Comparison of ENCODE assay signal across 1 cellular context in the genomic region with DNA sequence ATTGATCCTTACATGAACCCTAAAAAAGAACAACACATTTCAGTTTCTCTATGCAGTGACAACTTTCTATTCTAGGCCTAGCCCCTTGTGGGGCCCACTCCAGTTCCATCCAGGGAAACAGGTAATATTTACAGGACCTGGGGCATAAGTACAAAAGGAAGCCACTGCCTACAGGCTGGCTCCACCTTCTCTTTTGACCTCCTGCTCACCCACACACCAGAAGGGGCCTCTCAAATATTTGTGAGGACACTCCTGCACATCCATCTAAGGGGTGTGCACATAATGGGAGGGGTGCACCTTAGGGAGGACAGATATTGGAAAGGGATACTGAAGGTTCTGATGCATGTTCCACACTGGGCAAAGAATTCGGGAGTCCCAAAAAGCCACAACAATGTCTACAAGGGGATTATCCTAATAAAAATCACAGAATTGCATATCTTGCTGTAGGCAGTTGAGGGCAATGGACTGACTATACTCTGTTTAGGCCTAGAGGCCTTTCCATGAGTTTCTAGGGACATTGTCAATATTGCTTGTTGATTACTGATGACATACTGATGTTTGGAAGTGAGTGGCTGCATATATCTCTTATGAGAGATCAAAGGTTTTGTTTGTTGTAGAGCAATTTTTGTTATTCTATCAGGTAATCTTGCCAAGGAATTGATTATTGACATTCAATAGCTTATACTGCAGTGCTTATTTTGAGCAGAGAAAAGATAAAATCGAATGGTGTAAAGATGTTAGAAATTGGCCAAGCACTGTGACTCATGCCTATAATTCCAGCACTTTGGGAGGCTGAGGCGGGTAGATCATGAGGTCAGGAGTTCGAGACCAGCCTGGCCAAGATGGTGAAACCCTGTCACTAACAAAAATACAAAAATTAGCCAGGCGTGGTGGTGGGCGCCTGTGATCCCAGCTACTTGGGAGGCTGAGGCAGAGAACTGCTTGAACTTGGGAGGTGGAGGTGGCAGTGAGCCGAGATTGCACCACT.
TF ChIP-seq lines count a peak whose summit lies in the region.

No MANE protein-coding gene starts in this region.

TF ChIP-seq in HepG2, 621 proteins besides CTCF, POLR2A, EP300 and RAD21 (continued from another document and continues in another):
- TF ChIP-seq, protein P1, sequence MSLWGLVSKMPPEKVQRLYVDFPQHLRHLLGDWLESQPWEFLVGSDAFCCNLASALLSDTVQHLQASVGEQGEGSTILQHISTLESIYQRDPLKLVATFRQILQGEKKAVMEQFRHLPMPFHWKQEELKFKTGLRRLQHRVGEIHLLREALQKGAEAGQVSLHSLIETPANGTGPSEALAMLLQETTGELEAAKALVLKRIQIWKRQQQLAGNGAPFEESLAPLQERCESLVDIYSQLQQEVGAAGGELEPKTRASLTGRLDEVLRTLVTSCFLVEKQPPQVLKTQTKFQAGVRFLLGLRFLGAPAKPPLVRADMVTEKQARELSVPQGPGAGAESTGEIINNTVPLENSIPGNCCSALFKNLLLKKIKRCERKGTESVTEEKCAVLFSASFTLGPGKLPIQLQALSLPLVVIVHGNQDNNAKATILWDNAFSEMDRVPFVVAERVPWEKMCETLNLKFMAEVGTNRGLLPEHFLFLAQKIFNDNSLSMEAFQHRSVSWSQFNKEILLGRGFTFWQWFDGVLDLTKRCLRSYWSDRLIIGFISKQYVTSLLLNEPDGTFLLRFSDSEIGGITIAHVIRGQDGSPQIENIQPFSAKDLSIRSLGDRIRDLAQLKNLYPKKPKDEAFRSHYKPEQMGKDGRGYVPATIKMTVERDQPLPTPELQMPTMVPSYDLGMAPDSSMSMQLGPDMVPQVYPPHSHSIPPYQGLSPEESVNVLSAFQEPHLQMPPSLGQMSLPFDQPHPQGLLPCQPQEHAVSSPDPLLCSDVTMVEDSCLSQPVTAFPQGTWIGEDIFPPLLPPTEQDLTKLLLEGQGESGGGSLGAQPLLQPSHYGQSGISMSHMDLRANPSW (CRISPR knock-in tag; IDR thresholded peaks at IDR 0.05; ENCODE audit: borderline replicate concordance), result no peak
- TF ChIP-seq KAT2B (IDR thresholded peaks at IDR 0.05; ENCODE audit: borderline replicate concordance, low read depth, low read length) (peak; percentile 94), HDAC2 (CRISPR knock-in tag; IDR thresholded peaks at IDR 0.05) (peak; percentile 90), SOX6 (IDR thresholded peaks at IDR 0.05) (no peak), SOX6 (CRISPR knock-in tag; IDR thresholded peaks at IDR 0.05) (peak; percentile 94), KMT2B (CRISPR knock-in tag; IDR thresholded peaks at IDR 0.05) (no peak), SAFB2 (CRISPR knock-in tag; IDR thresholded peaks at IDR 0.05; ENCODE audit: borderline replicate concordance, low read depth) (peak; percentile 13; the same call in 1 of the 2 replicates), ZNF569 (CRISPR knock-in tag; IDR thresholded peaks at IDR 0.05; ENCODE audit: borderline replicate concordance) (no peak; the same call in 1 of the 2 replicates), AGO2 (optimal IDR thresholded peaks at IDR 0.05; ENCODE audit: low read depth, low read length) (no peak), STAT5B (CRISPR knock-in tag; IDR thresholded peaks at IDR 0.05) (no peak), ZNF660 (CRISPR knock-in tag; IDR thresholded peaks at IDR 0.05; ENCODE audit: borderline replicate concordance, low read depth) (no peak), ZNF317 (CRISPR knock-in tag; IDR thresholded peaks at IDR 0.05) (no peak), ZNF143 (CRISPR knock-in tag; IDR thresholded peaks at IDR 0.05) (no peak), GZF1 (CRISPR knock-in tag; IDR thresholded peaks at IDR 0.05) (peak; percentile 49; the same call in 1 of the 2 replicates), ZNF3 (CRISPR knock-in tag; IDR thresholded peaks at IDR 0.05) (peak; percentile 93), ZNF788 (CRISPR knock-in tag; IDR thresholded peaks at IDR 0.05; ENCODE audit: borderline replicate concordance) (peak; percentile 65; the same call in 1 of the 2 replicates), RARG (CRISPR knock-in tag; IDR thresholded peaks at IDR 0.05; ENCODE audit: low read depth) (no peak), ZNF33B (CRISPR knock-in tag; IDR thresholded peaks at IDR 0.05) (no peak), HMG20A (CRISPR knock-in tag; IDR thresholded peaks at IDR 0.05; ENCODE audit: borderline replicate concordance) (peak; percentile 60), SP140L (CRISPR knock-in tag; IDR thresholded peaks at IDR 0.05; ENCODE audit: borderline replicate concordance) (peak; percentile 67; the same call in 1 of the 2 replicates), ZNF24 (IDR thresholded peaks at IDR 0.05) (no peak), ZNF720 (CRISPR knock-in tag; IDR thresholded peaks at IDR 0.05) (no peak), POLR2AphosphoS5 (IDR thresholded peaks at IDR 0.05; ENCODE audit: low read depth, low read length) (peak; percentile 52; the same call in 1 of the 2 replicates), ZBTB20 (CRISPR knock-in tag; IDR thresholded peaks at IDR 0.05; ENCODE audit: borderline replicate concordance, low read depth) (peak; percentile 92), TBX2 (CRISPR knock-in tag; IDR thresholded peaks at IDR 0.05; ENCODE audit: borderline replicate concordance) (peak; percentile 93), SIN3A (IDR thresholded peaks at IDR 0.05; ENCODE audit: borderline replicate concordance, low read depth, low read length) (0 out of 2 replicates have a peak, but pooled peaks have one; percentile 59), ZNF567 (CRISPR knock-in tag; IDR thresholded peaks at IDR 0.05; ENCODE audit: borderline replicate concordance) (0 out of 2 replicates have a peak, but pooled peaks have one; percentile 60), YEATS2 (CRISPR knock-in tag; IDR thresholded peaks at IDR 0.05; ENCODE audit: borderline replicate concordance) (no peak), SP2 (CRISPR knock-in tag; IDR thresholded peaks at IDR 0.05) (no peak), ZNF30 (CRISPR knock-in tag; IDR thresholded peaks at IDR 0.05) (no peak), ETV5 (CRISPR knock-in tag; IDR thresholded peaks at IDR 0.05; ENCODE audit: borderline replicate concordance) (peak; percentile 81; the same call in 1 of the 2 replicates)
- TF ChIP-seq, protein P2, sequence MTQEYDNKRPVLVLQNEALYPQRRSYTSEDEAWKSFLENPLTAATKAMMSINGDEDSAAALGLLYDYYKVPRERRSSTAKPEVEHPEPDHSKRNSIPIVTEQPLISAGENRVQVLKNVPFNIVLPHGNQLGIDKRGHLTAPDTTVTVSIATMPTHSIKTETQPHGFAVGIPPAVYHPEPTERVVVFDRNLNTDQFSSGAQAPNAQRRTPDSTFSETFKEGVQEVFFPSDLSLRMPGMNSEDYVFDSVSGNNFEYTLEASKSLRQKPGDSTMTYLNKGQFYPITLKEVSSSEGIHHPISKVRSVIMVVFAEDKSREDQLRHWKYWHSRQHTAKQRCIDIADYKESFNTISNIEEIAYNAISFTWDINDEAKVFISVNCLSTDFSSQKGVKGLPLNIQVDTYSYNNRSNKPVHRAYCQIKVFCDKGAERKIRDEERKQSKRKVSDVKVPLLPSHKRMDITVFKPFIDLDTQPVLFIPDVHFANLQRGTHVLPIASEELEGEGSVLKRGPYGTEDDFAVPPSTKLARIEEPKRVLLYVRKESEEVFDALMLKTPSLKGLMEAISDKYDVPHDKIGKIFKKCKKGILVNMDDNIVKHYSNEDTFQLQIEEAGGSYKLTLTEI (CRISPR knock-in tag; conservative IDR thresholded peaks at IDR 0.05), result no peak
- TF ChIP-seq, protein P3, sequence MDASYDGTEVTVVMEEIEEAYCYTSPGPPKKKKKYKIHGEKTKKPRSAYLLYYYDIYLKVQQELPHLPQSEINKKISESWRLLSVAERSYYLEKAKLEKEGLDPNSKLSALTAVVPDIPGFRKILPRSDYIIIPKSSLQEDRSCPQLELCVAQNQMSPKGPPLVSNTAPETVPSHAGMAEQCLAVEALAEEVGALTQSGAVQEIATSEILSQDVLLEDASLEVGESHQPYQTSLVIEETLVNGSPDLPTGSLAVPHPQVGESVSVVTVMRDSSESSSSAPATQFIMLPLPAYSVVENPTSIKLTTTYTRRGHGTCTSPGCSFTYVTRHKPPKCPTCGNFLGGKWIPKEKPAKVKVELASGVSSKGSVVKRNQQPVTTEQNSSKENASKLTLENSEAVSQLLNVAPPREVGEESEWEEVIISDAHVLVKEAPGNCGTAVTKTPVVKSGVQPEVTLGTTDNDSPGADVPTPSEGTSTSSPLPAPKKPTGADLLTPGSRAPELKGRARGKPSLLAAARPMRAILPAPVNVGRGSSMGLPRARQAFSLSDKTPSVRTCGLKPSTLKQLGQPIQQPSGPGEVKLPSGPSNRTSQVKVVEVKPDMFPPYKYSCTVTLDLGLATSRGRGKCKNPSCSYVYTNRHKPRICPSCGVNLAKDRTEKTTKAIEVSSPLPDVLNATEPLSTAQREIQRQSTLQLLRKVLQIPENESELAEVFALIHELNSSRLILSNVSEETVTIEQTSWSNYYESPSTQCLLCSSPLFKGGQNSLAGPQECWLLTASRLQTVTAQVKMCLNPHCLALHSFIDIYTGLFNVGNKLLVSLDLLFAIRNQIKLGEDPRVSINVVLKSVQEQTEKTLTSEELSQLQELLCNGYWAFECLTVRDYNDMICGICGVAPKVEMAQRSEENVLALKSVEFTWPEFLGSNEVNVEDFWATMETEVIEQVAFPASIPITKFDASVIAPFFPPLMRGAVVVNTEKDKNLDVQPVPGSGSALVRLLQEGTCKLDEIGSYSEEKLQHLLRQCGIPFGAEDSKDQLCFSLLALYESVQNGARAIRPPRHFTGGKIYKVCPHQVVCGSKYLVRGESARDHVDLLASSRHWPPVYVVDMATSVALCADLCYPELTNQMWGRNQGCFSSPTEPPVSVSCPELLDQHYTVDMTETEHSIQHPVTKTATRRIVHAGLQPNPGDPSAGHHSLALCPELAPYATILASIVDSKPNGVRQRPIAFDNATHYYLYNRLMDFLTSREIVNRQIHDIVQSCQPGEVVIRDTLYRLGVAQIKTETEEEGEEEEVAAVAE (CRISPR knock-in tag; IDR thresholded peaks at IDR 0.05; ENCODE audit: borderline replicate concordance), result 0 out of 2 replicates have a peak, but pooled peaks have one; percentile 35
- TF ChIP-seq, protein P4, sequence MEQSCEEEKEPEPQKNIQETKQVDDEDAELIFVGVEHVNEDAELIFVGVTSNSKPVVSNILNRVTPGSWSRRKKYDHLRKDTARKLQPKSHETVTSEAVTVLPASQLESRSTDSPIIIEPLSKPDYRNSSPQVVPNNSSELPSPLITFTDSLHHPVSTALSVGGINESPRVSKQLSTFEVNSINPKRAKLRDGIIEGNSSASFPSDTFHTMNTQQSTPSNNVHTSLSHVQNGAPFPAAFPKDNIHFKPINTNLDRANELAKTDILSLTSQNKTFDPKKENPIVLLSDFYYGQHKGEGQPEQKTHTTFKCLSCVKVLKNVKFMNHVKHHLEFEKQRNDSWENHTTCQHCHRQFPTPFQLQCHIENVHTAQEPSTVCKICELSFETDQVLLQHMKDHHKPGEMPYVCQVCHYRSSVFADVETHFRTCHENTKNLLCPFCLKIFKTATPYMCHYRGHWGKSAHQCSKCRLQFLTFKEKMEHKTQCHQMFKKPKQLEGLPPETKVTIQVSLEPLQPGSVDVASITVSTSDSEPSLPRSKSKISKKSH (CRISPR knock-in tag; IDR thresholded peaks at IDR 0.05; ENCODE audit: borderline replicate concordance), result no peak
- TF ChIP-seq, protein P5, sequence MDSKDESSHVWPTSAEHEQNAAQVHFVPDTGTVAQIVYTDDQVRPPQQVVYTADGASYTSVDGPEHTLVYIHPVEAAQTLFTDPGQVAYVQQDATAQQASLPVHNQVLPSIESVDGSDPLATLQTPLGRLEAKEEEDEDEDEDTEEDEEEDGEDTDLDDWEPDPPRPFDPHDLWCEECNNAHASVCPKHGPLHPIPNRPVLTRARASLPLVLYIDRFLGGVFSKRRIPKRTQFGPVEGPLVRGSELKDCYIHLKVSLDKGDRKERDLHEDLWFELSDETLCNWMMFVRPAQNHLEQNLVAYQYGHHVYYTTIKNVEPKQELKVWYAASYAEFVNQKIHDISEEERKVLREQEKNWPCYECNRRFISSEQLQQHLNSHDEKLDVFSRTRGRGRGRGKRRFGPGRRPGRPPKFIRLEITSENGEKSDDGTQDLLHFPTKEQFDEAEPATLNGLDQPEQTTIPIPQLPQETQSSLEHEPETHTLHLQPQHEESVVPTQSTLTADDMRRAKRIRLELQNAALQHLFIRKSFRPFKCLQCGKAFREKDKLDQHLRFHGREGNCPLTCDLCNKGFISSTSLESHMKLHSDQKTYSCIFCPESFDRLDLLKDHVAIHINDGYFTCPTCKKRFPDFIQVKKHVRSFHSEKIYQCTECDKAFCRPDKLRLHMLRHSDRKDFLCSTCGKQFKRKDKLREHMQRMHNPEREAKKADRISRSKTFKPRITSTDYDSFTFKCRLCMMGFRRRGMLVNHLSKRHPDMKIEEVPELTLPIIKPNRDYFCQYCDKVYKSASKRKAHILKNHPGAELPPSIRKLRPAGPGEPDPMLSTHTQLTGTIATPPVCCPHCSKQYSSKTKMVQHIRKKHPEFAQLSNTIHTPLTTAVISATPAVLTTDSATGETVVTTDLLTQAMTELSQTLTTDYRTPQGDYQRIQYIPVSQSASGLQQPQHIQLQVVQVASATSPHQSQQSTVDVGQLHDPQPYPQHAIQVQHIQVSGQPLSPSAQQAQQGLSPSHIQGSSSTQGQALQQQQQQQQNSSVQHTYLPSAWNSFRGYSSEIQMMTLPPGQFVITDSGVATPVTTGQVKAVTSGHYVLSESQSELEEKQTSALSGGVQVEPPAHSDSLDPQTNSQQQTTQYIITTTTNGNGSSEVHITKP (CRISPR knock-in tag; IDR thresholded peaks at IDR 0.05; ENCODE audit: low read depth), result peak; percentile 67; the same call in 1 of the 2 replicates
- TF ChIP-seq, protein P6, sequence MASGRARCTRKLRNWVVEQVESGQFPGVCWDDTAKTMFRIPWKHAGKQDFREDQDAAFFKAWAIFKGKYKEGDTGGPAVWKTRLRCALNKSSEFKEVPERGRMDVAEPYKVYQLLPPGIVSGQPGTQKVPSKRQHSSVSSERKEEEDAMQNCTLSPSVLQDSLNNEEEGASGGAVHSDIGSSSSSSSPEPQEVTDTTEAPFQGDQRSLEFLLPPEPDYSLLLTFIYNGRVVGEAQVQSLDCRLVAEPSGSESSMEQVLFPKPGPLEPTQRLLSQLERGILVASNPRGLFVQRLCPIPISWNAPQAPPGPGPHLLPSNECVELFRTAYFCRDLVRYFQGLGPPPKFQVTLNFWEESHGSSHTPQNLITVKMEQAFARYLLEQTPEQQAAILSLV (CRISPR knock-in tag; IDR thresholded peaks at IDR 0.05; ENCODE audit: borderline replicate concordance), result 0 out of 2 replicates have a peak, but pooled peaks have one; percentile 60
- TF ChIP-seq, protein P7, sequence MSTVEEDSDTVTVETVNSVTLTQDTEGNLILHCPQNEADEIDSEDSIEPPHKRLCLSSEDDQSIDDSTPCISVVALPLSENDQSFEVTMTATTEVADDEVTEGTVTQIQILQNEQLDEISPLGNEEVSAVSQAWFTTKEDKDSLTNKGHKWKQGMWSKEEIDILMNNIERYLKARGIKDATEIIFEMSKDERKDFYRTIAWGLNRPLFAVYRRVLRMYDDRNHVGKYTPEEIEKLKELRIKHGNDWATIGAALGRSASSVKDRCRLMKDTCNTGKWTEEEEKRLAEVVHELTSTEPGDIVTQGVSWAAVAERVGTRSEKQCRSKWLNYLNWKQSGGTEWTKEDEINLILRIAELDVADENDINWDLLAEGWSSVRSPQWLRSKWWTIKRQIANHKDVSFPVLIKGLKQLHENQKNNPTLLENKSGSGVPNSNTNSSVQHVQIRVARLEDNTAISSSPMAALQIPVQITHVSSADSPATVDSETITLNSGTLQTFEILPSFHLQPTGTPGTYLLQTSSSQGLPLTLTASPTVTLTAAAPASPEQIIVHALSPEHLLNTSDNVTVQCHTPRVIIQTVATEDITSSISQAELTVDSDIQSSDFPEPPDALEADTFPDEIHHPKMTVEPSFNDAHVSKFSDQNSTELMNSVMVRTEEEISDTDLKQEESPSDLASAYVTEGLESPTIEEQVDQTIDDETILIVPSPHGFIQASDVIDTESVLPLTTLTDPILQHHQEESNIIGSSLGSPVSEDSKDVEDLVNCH (CRISPR knock-in tag; IDR thresholded peaks at IDR 0.05), result no peak
- TF ChIP-seq, protein P8, sequence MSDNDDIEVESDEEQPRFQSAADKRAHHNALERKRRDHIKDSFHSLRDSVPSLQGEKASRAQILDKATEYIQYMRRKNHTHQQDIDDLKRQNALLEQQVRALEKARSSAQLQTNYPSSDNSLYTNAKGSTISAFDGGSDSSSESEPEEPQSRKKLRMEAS (IDR thresholded peaks at IDR 0.05), result 0 out of 2 replicates have a peak, but pooled peaks have one; percentile 29
